In the genomic region with DNA sequence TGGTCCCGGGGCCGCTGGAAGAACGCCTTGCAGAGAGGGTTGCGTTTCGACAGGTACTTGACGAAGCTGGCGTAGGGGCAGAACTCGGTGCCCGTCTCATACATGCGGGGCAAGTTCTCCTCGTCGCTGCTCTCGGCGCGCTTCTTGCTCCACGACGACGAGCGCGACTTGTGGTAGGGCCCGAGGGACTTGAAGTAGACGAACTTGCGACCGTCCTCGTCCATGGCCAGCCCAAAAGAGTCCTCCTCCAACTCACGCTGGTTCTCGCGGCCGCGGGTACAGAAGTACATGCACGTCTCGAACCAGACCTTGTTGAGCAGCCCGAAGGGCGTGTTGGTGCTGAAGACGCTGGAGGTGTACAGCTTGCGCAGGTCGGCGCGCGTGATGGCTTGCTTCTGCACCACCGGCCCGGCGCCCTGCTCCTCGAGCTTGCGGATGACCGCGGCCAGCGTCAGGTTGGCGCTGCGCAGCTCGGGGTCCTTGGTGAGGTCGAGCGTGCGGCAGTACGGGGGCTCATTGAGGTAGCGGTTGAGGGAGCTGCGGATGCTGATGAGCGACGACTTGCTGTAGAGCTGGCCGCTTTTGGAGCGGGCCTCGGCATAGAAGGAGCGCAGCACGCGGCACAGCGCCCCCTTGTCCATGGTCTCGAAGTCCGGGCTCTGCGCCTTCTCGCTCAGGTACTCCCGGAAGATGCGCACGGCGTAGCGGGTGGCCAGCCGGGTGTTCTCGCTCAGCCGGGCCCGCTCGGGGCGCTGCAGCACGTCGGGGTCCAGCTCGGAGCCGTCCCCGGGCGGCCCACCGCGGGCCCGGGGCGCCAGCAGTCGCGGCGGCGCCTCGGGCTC, we compare ENCODE assay signal across 8 cellular contexts. TPM values are rescaled to one million over a fixed set of nuclear protein-coding genes. Genes with fewer than 3 reads are reported as not detected.
DNase-seq lines count a peak whose midpoint lies in the region; ATAC-seq and TF ChIP-seq lines count a peak whose summit lies in the region.

No MANE protein-coding gene starts in this region.

- no peaks in the 10 kb centered on the region for H3K27me3 ChIP-seq in SJCRH30

- peak; percentile 61 for ATAC-seq in GM18498 (IDR thresholded peaks at IDR 0.05; ENCODE audit: unreplicated experiment)
- peak; percentile 52 for ATAC-seq in HG02870 (IDR thresholded peaks at IDR 0.05; ENCODE audit: unreplicated experiment)

- no peaks in the 10 kb centered on the region for H3K36me3 ChIP-seq in SJCRH30

- H3K9me3 ChIP-seq in SJCRH30 (replicated peaks): no peaks in the 10 kb centered on the region

- no peak overlapping the region for H3K27ac ChIP-seq in SJCRH30

- H3K4me1 ChIP-seq in SJCRH30: no peaks in the 10 kb centered on the region

- H3K4me3 ChIP-seq in SJCRH30 (peak overlapping the region; percentile 72), astrocyte of the cerebellum (ENCODE audit: low read depth, low read length) (peak overlapping the region; percentile 65)

- in situ Hi-C loops in astrocyte of the cerebellum (cut with HindIII; ENCODE audit: low sequenced_read_pairs): no loop called here

- TF ChIP-seq CTCF in astrocyte of the cerebellum (IDR thresholded peaks at IDR 0.05; ENCODE audit: low read depth, low read length, missing control alignments): peak; percentile 61

- no peak for DNase-seq in SJCRH30
- DNase-seq in astrocyte of the cerebellum (ENCODE audit: low read depth): peak; percentile 57
- DNase-seq in hypothalamus (lab: John Stamatoyannopoulos, UW): peak in 46 of 51 donors; percentile 6 to 79 (median 50)
- DNase-seq in retina: peak; percentile 93
- DNase-seq in NCI-H1417 (lab: John Stamatoyannopoulos, UW): no peak
- DNase-seq in SHP77 treated with DMSO at 0.1 percent for 48 hours (lab: John Stamatoyannopoulos, UW): no peak

RNA-seq across cellular contexts. Expression of gene KCTD1, which starts 0.8 kb away (rescaled TPM):
- total RNA-seq in SJCRH30 (2014; rRNA removed; shearing (Covaris generic)): 9.5 and 9.7 TPM in 2 replicates

Comparison
In these comparisons a context has a peak if more than half of its experiments do, and no peak if none do; other contexts are left out.
1. DNase-seq: peak in astrocyte of the cerebellum (single experiment), hypothalamus (46 of 51) and retina (single experiment); none in SJCRH30 (0 of 2), NCI-H1417 (0 of 3) and SHP77 treated with DMSO at 0.1 percent for 48 hours (single experiment).